15 cellular contexts compared by ENCODE assay signal in the genomic region with DNA sequence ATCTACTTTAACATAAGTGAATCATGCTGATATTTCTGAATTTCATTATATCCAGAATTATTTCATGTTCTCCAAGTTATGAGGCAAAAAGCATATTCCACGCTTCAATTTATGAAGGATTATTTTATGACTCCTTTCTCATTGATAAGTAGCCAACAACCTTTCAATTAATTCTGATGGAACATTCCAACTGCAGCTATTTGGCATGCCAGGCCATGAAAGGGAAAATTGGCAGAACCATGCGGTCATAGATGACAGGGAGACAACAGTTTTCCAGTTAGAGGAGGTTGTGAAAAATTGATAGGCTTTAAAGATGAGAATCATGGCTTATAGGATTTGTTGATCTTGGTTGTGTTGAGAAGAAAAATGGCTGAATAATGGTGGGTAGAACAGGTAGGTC.
"Had no signal": no experiment of that assay in that cellular context is flagged by ENCODE, and none has a peak within 500 bp of the region (broad histone marks: within the 10 kb centered on the region; RNA-seq: fewer than 3 reads in every experiment).

No MANE protein-coding gene starts in this region.

- H3K27ac ChIP-seq: colonic mucosa, prostate gland, upper lobe of left lung had no signal

- DNase-seq: activated CD4-positive, alpha-beta T cell treated with anti-CD3 and anti-CD28 coated beads, Interleukin-2, amount 50 U/mL, for 4 hours; activated T-cell treated with anti-CD3 and anti-CD28 coated beads, Interleukin-2, amount 50 U/mL, for 48 hours; colonic mucosa; esophagus squamous epithelium; foreskin fibroblast; kidney glomerular epithelial cell; right cardiac atrium; stimulated activated CD4-positive, alpha-beta T cell treated with anti-CD3 and anti-CD28 coated beads, Interleukin-4, amount 100 ng/mL, for 4 hours; stimulated activated CD8-positive, alpha-beta memory T cell treated with anti-CD3 and anti-CD28 coated beads, Interleukin-4, amount 100 ng/mL, for 48 hours; stimulated activated naive CD8-positive, alpha-beta T cell treated with anti-CD3 and anti-CD28 coated beads, Interleukin-15, Interleukin-2, amounts not matched to agents 100 U/mL and 50 U/mL, for 24 hours; T1000; upper lobe of left lung had no signal

- ATAC-seq: activated CD4-positive, CD25-positive, alpha-beta regulatory T cell treated with anti-CD3 and anti-CD28 coated beads, Interleukin-2, amount 50 U/mL, for 24 hours; right cardiac atrium; stimulated activated naive CD8-positive, alpha-beta T cell treated with anti-CD3 and anti-CD28 coated beads, Interleukin-15, Interleukin-2, amounts not matched to agents 100 U/mL and 50 U/mL, for 24 hours had no signal

- H3K4me1 ChIP-seq: colonic mucosa, prostate gland had no signal

- H3K9me3 ChIP-seq: colonic mucosa, esophagus squamous epithelium, prostate gland, upper lobe of left lung had no signal

- H3K4me2 ChIP-seq: smooth muscle cell had no signal

- H3K27me3 ChIP-seq: colonic mucosa, esophagus squamous epithelium, upper lobe of left lung had no signal

- H3K36me3 ChIP-seq: colonic mucosa, prostate gland had no signal

- H3K4me3 ChIP-seq: colonic mucosa, esophagus squamous epithelium, prostate gland, smooth muscle cell, upper lobe of left lung had no signal
